1 cellular context compared by ENCODE assay signal in the genomic region with DNA sequence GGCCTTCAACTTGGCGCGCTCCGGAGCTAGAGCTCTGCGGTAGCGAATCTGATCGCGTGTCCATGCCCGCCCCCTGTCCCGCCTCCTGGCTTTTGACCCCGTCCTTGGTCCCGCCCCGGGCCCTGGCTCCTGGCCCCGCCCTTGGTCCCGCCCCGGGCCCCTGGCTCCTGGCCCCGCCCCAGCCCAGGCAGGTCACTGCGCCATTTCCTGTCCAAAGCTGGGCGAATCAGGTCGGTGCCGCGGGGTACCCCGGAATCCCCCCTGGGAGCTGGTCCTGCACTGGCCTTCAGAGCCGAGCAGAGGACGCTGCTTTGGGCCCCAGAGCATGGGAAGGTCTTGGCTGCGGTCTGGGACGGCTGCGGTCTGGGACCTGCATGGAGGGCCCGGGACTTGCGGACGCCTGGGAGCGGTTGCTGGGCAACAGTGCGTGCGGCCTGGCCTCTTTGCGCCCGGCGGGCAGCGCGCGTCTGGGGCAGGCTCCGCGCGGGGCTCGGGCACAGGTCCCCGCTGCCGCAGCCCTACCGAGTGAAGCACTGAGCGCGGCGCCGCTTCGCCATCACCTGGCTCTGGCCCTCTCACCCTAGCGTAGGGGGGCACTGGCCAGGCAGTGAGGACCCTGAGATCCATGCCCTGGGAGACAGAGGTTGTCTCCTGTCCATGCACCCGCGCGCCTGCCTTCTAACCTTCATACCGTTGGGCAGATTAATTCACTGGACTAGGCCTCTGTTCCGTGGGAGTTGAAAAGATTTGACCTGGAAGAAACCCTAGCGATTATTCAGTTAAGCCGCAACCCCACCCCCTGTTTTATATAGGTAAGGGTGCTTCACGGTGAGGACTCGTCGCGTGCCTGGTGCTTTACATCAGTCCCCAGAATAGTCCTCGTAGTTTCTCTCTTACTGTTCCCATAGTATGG.
TF ChIP-seq lines count a peak whose summit lies in the region.

A gene with protein sequence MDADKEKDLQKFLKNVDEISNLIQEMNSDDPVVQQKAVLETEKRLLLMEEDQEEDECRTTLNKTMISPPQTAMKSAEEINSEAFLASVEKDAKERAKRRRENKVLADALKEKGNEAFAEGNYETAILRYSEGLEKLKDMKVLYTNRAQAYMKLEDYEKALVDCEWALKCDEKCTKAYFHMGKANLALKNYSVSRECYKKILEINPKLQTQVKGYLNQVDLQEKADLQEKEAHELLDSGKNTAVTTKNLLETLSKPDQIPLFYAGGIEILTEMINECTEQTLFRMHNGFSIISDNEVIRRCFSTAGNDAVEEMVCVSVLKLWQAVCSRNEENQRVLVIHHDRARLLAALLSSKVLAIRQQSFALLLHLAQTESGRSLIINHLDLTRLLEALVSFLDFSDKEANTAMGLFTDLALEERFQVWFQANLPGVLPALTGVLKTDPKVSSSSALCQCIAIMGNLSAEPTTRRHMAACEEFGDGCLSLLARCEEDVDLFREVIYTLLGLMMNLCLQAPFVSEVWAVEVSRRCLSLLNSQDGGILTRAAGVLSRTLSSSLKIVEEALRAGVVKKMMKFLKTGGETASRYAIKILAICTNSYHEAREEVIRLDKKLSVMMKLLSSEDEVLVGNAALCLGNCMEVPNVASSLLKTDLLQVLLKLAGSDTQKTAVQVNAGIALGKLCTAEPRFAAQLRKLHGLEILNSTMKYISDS (plus strand): TSS at position 195 of the 913 bp plus-strand sequence. CDS start 1,675 bp downstream, outside the sequence.

TF ChIP-seq in SK-N-SH treated with all-trans-retinoic acid at 6 μM for 48 hours, 23 proteins besides CTCF, POLR2A, EP300 and RAD21 (continued from another document):
- no peak for TF ChIP-seq CREB5 (CRISPR knock-in tag; IDR thresholded peaks at IDR 0.05; ENCODE audit: low read depth)
- no peak for TF ChIP-seq ZNF70 (CRISPR knock-in tag; IDR thresholded peaks at IDR 0.05)
